Comparison of ENCODE assay signal across 9 cellular contexts in genomic region chr11:12164061-12165014, GRCh38. TPM values are rescaled to one million over a fixed set of nuclear protein-coding genes. Genes with fewer than 3 reads are reported as not detected.
A peak's percentile ranks its signal among the peaks of the same experiment; 100 is the strongest.
DNase-seq lines count a peak whose midpoint lies in the region; ATAC-seq and TF ChIP-seq lines count a peak whose summit lies in the region.
"Had no signal": no experiment of that assay in that cellular context is flagged by ENCODE, and none has a peak within 500 bp of the region (broad histone marks: within the 10 kb centered on the region; RNA-seq: fewer than 3 reads in every experiment).

No MANE protein-coding gene starts in this region.

- no peak for TF ChIP-seq POLR2A in breast epithelium (IDR thresholded peaks at IDR 0.05)

- DNase-seq in breast epithelium (ENCODE audit: low spot score in 2 of 2) (peak in 1 of 2 donors; percentile 85), MCF 10A (ENCODE audit: unreplicated experiment) (no peak), islet precursor cell (peak; percentile 97), RKO (ENCODE audit: low spot score) (no peak), GM10266 (ENCODE audit: extremely low spot score) (no peak)
- DNase-seq: posterior cingulate gyrus had no signal

- no peak overlapping the region for H3K27ac Mint-ChIP-seq in MCF 10A (ENCODE audit: low read depth, unreplicated experiment)

- H3K36me3 Mint-ChIP-seq in MCF 10A (ENCODE audit: insufficient read depth, unreplicated experiment) = peaks cover 30% of the 10 kb centered on the region

- 58% methylated on average over 9 of the region's 9 CpGs for WGBS in urinary bladder

- POLR2A ChIA-PET in MCF 10A (lab: Yijun Ruan, JAX) = interaction anchor here (0.6 to 2.3 kb wide), 10 partner anchors 11 to 38 kb away, joined by 3 to 17 read pairs (median 4); no protein-coding TSS in a partner anchor

- H3K27me3 Mint-ChIP-seq in MCF 10A (ENCODE audit: insufficient read depth, unreplicated experiment) = no peaks in the 10 kb centered on the region

- H3K27me3 ChIP-seq in breast epithelium = no peaks in the 10 kb centered on the region

- H3K4me1 Mint-ChIP-seq in MCF 10A (ENCODE audit: insufficient read depth, unreplicated experiment) = peaks cover 58% of the 10 kb centered on the region

- TF ChIP-seq CTCF in breast epithelium (IDR thresholded peaks at IDR 0.05) = no peak
- TF ChIP-seq CTCF in MCF 10A (IDR thresholded peaks at IDR 0.05; ENCODE audit: unreplicated experiment) = no peak
- TF ChIP-seq CTCF in VCaP (conservative IDR thresholded peaks at IDR 0.05) = no peak
- TF ChIP-seq CTCF in GM10266 (IDR thresholded peaks at IDR 0.05; ENCODE audit: control insufficient read depth, insufficient read depth, low read depth, missing control alignments) = no peak

- no peaks in the 10 kb centered on the region for H3K9me3 ChIP-seq in breast epithelium

- no peak for ATAC-seq in HG02588 (IDR thresholded peaks at IDR 0.05; ENCODE audit: unreplicated experiment)

- no peaks in the 10 kb centered on the region for H3K9me3 Mint-ChIP-seq in MCF 10A (ENCODE audit: unreplicated experiment)

- no TSS peak for BruUV-seq in MCF 10A (replicated peaks; lab: Mats Ljungman, UMichigan)

- H3K4me3 Mint-ChIP-seq in MCF 10A (ENCODE audit: unreplicated experiment) = no peak overlapping the region

- H3K27ac ChIP-seq in breast epithelium (peak overlapping the region; percentile 71 to 86), VCaP (peak overlapping the region; percentile 44), urinary bladder (ENCODE audit: low read depth) (peak overlapping the region; percentile 15)

- H3K36me3 ChIP-seq in breast epithelium = no peaks in the 10 kb centered on the region
- H3K36me3 ChIP-seq in urinary bladder (ENCODE audit: insufficient read depth) = no peaks in the 10 kb centered on the region

- H3K4me3 ChIP-seq in breast epithelium = no peak overlapping the region
- H3K4me3 ChIP-seq in urinary bladder (ENCODE audit: low read depth, low read length) = no peak overlapping the region

- intact Hi-C loops in breast epithelium (cut with DNase I; ENCODE audit: low total_unique reads) (no loop called here), MCF 10A (cut with micrococcal nuclease) (loop anchor here (5.0 kb wide), 1 partner anchor 42 kb away; no protein-coding TSS in a partner anchor)

- H3K4me1 ChIP-seq in breast epithelium (peaks cover 0 to 5% of the 10 kb centered on the region in 2 donors), urinary bladder (ENCODE audit: insufficient read depth) (peaks cover 5% of the 10 kb centered on the region)

- CTCF ChIA-PET in MCF 10A (lab: Yijun Ruan, JAX) = interaction anchor here (0.6 to 2.3 kb wide), 9 partner anchors 16 to 121 kb away, joined by 3 to 18 read pairs (median 5); no protein-coding TSS in a partner anchor

RNA-seq across cellular contexts. Expression of gene MICAL2, which starts 53.9 kb away (rescaled TPM):
- total RNA-seq in breast epithelium (10 to 100 TPM; 30.9 to 52.4 (median 38.6) TPM), MCF 10A (2022) (151 and 154 TPM in 2 replicates), urinary bladder (42.5 TPM)
- polyA plus RNA-seq in urinary bladder = 44.1 TPM

Comparison
In these comparisons a context has a peak if more than half of its experiments do, and no peak if none do; other contexts are left out.
1. H3K27ac ChIP-seq: peak in every context shown above with its lines; median percentile 78 in breast epithelium; 44 in VCaP; 15 in urinary bladder.